ENCODE assay signal across 12 cellular contexts in genomic region chr10:121527690-121528089, GRCh38.
DNase-seq lines count a peak whose midpoint lies in the region; ATAC-seq, FAIRE-seq and TF ChIP-seq lines count a peak whose summit lies in the region.
"Had no signal": no experiment of that assay in that cellular context is flagged by ENCODE, and none has a peak within 500 bp of the region (broad histone marks: within the 10 kb centered on the region; RNA-seq: fewer than 3 reads in every experiment).

No MANE protein-coding gene starts in this region.

- DNase-seq in NCI-H1417 (lab: John Stamatoyannopoulos, UW) (peak in 2 of 3 experiments; percentile 4 to 38), NCI-H1417 treated with DMSO at 0.1 percent for 48 hours (lab: John Stamatoyannopoulos, UW) (no peak), astrocyte of the hippocampus (ENCODE audit: low read depth, low spot score) (peak; percentile 96), kidney glomerular epithelial cell (lab: John Stamatoyannopoulos, UW) (peak; percentile 94), DMS114 treated with DMSO at 0.1 percent for 48 hours (lab: John Stamatoyannopoulos, UW; ENCODE audit: unreplicated experiment) (no peak), GM12891 (ENCODE audit: insufficient read length, low spot score) (no peak)
- DNase-seq: 8988T; activated T-cell treated with anti-CD3 and anti-CD28 coated beads, Interleukin-2, amount 50 U/mL, for 72 hours; stimulated activated naive CD4-positive, alpha-beta T cell had no signal

- no peak for TF ChIP-seq POLR2A in GM12891 (IDR thresholded peaks at IDR 0.05; ENCODE audit: low read depth, low read length)

- no peak for FAIRE-seq in GM12891 (lab: Jason Lieb, UNC)
- FAIRE-seq: colon had no signal

- H3K27ac ChIP-seq in temporal lobe (ENCODE audit: low read depth, low read length): peak overlapping the region; percentile 98

- ATAC-seq in GM18909 (IDR thresholded peaks at IDR 0.05; ENCODE audit: poor library complexity, unreplicated experiment): no peak
- ATAC-seq: activated T-cell treated with anti-CD3 and anti-CD28 coated beads, Interleukin-2, amount 50 U/mL, for 72 hours had no signal

TF ChIP-seq in GM12891, 5 proteins besides CTCF, POLR2A, EP300 and RAD21:
- TF ChIP-seq SPI1 (IDR thresholded peaks at IDR 0.05; ENCODE audit: low read depth, low read length): no peak
- no peak for TF ChIP-seq TAF1 (IDR thresholded peaks at IDR 0.05; ENCODE audit: low read depth, low read length)
- TF ChIP-seq POU2F2 (IDR thresholded peaks at IDR 0.05; ENCODE audit: low read depth, low read length): no peak
- TF ChIP-seq POLR2AphosphoS5 (IDR thresholded peaks at IDR 0.05; ENCODE audit: low read depth, low read length): no peak
- TF ChIP-seq PAX5 (IDR thresholded peaks at IDR 0.05; ENCODE audit: insufficient read depth, low read length, severe bottlenecking): no peak
TF ChIP-seq in GM12891: peak in this region for 0.

Comparison
In these comparisons a context has a peak if more than half of its experiments do, and no peak if none do; other contexts are left out.
1. DNase-seq: peak in NCI-H1417 (2 of 3), astrocyte of the hippocampus (single experiment) and kidney glomerular epithelial cell (single experiment); none in NCI-H1417 treated with DMSO at 0.1 percent for 48 hours (single experiment), DMS114 treated with DMSO at 0.1 percent for 48 hours (single experiment) and GM12891 (single experiment).